1 cellular context compared by ENCODE assay signal in the genomic region with DNA sequence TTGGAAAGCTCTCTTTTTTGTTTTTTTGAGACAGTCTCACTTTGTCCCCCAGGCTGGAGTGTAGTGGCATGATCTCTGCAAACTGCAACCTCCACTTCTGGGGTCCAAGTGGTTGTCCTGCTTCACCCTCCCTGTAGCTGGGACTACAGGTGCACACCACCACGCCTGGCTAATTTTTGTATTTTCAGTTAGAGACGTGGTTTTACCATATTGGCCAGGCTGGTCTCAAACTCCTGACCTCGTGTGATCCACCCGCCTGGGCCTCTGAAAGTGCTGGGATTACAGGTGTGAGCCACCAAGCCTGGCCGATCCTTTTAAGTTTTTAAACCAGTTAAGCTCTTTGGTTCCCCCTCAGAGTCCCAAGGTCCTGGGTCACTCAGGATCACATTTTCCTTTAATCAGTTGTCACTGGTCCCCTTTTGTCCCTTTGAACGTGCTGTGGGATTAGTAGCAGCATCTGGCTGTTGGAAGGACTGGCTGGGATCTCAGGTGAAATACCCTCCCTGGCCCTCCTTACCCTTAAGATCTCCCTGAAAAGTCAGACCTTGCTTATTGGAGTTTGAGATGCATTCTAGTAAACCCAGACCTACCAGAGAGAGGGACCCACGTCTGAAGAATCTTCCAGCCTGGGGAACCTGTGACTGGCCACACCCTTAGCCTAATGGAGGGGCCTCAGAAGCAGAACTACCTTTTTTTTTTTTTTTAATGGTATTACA.
TF ChIP-seq lines count a peak whose summit lies in the region.

No MANE protein-coding gene starts in this region.

TF ChIP-seq in A549, 52 proteins besides CTCF, POLR2A, EP300 and RAD21 (continued from another document):
- TF ChIP-seq, protein P1, sequence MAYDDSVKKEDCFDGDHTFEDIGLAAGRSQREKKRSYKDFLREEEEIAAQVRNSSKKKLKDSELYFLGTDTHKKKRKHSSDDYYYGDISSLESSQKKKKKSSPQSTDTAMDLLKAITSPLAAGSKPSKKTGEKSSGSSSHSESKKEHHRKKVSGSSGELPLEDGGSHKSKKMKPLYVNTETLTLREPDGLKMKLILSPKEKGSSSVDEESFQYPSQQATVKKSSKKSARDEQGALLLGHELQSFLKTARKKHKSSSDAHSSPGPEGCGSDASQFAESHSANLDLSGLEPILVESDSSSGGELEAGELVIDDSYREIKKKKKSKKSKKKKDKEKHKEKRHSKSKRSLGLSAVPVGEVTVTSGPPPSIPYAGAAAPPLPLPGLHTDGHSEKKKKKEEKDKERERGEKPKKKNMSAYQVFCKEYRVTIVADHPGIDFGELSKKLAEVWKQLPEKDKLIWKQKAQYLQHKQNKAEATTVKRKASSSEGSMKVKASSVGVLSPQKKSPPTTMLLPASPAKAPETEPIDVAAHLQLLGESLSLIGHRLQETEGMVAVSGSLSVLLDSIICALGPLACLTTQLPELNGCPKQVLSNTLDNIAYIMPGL (CRISPR knock-in tag; IDR thresholded peaks at IDR 0.05; ENCODE audit: borderline replicate concordance) = peak; percentile 98
- TF ChIP-seq, protein P2, sequence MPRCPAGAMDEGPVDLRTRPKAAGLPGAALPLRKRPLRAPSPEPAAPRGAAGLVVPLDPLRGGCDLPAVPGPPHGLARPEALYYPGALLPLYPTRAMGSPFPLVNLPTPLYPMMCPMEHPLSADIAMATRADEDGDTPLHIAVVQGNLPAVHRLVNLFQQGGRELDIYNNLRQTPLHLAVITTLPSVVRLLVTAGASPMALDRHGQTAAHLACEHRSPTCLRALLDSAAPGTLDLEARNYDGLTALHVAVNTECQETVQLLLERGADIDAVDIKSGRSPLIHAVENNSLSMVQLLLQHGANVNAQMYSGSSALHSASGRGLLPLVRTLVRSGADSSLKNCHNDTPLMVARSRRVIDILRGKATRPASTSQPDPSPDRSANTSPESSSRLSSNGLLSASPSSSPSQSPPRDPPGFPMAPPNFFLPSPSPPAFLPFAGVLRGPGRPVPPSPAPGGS (IDR thresholded peaks at IDR 0.05) = peak; percentile 5
- TF ChIP-seq, protein P3, sequence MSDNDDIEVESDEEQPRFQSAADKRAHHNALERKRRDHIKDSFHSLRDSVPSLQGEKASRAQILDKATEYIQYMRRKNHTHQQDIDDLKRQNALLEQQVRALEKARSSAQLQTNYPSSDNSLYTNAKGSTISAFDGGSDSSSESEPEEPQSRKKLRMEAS (IDR thresholded peaks at IDR 0.05) = no peak
- TF ChIP-seq PHF8 (IDR thresholded peaks at IDR 0.05; ENCODE audit: borderline replicate concordance, low read depth) (no peak), JUN (IDR thresholded peaks at IDR 0.05) (peak; percentile 98), HOXA7 (CRISPR knock-in tag; IDR thresholded peaks at IDR 0.05) (peak; percentile 100), FOSB (CRISPR knock-in tag; IDR thresholded peaks at IDR 0.05) (peak; percentile 99), TFCP2L1 (CRISPR knock-in tag; IDR thresholded peaks at IDR 0.05) (peak; percentile 100), TP53 (CRISPR knock-in tag; IDR thresholded peaks at IDR 0.05) (peak; percentile 99), ELK1 (IDR thresholded peaks at IDR 0.05; ENCODE audit: low read depth, low read length) (no peak), ATOH8 (CRISPR knock-in tag; IDR thresholded peaks at IDR 0.05; ENCODE audit: low read depth) (peak; percentile 83), ZSCAN20 (CRISPR knock-in tag; IDR thresholded peaks at IDR 0.05) (no peak), SMC3 (IDR thresholded peaks at IDR 0.05) (no peak), CHD2 (IDR thresholded peaks at IDR 0.05; ENCODE audit: low read length, partially characterized antibody) (peak; percentile 58), MAZ (IDR thresholded peaks at IDR 0.05; ENCODE audit: borderline replicate concordance, low read depth, low read length) (peak; percentile 13; the same call in 1 of the 2 replicates), HOXB5 (CRISPR knock-in tag; IDR thresholded peaks at IDR 0.05) (peak; percentile 59; the same call in 1 of the 2 replicates), RARB (CRISPR knock-in tag; IDR thresholded peaks at IDR 0.05) (peak; percentile 99), RCOR1 (IDR thresholded peaks at IDR 0.05; ENCODE audit: low read depth, low read length) (no peak), ZFP36 (IDR thresholded peaks at IDR 0.05; ENCODE audit: borderline replicate concordance, partially characterized antibody) (no peak)
- TF ChIP-seq, protein P4, sequence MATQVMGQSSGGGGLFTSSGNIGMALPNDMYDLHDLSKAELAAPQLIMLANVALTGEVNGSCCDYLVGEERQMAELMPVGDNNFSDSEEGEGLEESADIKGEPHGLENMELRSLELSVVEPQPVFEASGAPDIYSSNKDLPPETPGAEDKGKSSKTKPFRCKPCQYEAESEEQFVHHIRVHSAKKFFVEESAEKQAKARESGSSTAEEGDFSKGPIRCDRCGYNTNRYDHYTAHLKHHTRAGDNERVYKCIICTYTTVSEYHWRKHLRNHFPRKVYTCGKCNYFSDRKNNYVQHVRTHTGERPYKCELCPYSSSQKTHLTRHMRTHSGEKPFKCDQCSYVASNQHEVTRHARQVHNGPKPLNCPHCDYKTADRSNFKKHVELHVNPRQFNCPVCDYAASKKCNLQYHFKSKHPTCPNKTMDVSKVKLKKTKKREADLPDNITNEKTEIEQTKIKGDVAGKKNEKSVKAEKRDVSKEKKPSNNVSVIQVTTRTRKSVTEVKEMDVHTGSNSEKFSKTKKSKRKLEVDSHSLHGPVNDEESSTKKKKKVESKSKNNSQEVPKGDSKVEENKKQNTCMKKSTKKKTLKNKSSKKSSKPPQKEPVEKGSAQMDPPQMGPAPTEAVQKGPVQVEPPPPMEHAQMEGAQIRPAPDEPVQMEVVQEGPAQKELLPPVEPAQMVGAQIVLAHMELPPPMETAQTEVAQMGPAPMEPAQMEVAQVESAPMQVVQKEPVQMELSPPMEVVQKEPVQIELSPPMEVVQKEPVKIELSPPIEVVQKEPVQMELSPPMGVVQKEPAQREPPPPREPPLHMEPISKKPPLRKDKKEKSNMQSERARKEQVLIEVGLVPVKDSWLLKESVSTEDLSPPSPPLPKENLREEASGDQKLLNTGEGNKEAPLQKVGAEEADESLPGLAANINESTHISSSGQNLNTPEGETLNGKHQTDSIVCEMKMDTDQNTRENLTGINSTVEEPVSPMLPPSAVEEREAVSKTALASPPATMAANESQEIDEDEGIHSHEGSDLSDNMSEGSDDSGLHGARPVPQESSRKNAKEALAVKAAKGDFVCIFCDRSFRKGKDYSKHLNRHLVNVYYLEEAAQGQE (IDR thresholded peaks at IDR 0.05) = peak; percentile 61
